Comparison of ENCODE assay signal across 8 cellular contexts in the genomic region with DNA sequence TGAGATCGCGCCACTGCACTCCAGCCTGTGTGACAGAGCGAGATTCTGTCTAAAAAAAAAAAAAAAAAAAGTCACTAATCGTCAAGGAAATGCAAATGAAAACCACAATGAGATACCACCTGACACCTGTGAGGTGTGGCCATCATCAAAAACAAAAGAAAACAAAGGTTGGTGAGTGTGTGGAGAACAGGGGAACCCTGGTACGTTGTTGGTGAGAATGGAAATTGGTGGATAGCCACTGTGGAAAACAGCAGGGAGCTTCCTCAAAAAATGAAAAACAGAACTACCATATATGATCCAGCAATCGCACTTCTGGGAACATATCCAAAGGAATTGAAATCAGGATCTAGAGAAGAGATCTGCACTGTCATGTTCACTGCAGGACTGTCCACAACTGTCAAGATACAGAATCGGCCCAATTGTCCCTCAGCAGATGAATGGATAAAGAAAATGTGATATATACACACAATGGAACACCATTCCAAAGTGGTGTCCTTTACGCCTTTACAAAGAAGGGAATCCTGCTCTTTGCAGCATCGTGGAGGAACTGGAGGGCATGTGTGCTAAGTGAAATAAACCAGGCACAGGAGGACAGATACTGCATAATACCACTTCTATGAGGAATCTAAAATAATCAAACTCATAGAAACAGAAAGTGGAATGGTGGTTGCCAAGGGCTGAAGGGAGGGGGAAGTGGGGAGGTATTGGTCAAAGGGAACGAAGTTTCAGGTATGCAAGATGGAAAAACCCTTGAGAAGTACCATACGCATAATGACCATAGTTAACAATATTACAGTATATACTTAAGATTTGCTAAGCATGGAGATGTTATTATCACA.
DNase-seq lines count a peak whose midpoint lies in the region; ATAC-seq, FAIRE-seq and TF ChIP-seq lines count a peak whose summit lies in the region.

No MANE protein-coding gene starts in this region.

- TF ChIP-seq EP300 in A549 (IDR thresholded peaks at IDR 0.05) (no peak), suprapubic skin (IDR thresholded peaks at IDR 0.05) (no peak)

- no peaks in the 10 kb centered on the region for H3K9me3 Mint-ChIP-seq in activated naive CD4-positive, alpha-beta T cell treated with anti-CD3 and anti-CD28 coated beads, Interleukin-2, amount 10 ng/mL, durations not matched to agents 7 days and 5 days

- peaks cover 48% of the 10 kb centered on the region for H3K4me1 Mint-ChIP-seq in activated naive CD4-positive, alpha-beta T cell treated with anti-CD3 and anti-CD28 coated beads, Interleukin-2, amount 10 ng/mL, durations not matched to agents 7 days and 5 days

- H3K36me3 ChIP-seq in suprapubic skin (no peaks in the 10 kb centered on the region), uterus (no peaks in the 10 kb centered on the region)

- H3K9me3 ChIP-seq in A549 (peaks cover 4% of the 10 kb centered on the region; the same call in 1 of the 3 replicates), suprapubic skin (no peaks in the 10 kb centered on the region), uterus (no peaks in the 10 kb centered on the region)

- H3K27me3 ChIP-seq in suprapubic skin: no peaks in the 10 kb centered on the region
- H3K27me3 ChIP-seq in uterus: no peaks in the 10 kb centered on the region

- no peak overlapping the region for H3K4me3 ChIP-seq in A549
- H3K4me3 ChIP-seq in suprapubic skin: no peak overlapping the region
- H3K4me3 ChIP-seq in uterus: no peak overlapping the region

- POLR2A ChIA-PET in A549 (lab: Yijun Ruan, JAX): no interaction called here

- H3K27me3 Mint-ChIP-seq in activated naive CD4-positive, alpha-beta T cell treated with anti-CD3 and anti-CD28 coated beads, Interleukin-2, amount 10 ng/mL, durations not matched to agents 7 days and 5 days: no peaks in the 10 kb centered on the region

- peak overlapping the region; percentile 77 to 94 for H3K27ac ChIP-seq in A549
- no peak overlapping the region for H3K27ac ChIP-seq in suprapubic skin
- H3K27ac ChIP-seq in uterus: no peak overlapping the region

- intact Hi-C loops in uterus (cut with DNase I; ENCODE audit: low total_unique reads): no loop called here

- ATAC-seq in A549 (no peak), GM19328 (IDR thresholded peaks at IDR 0.05; ENCODE audit: unreplicated experiment) (peak; percentile 63), HG03103 (IDR thresholded peaks at IDR 0.05; ENCODE audit: low read depth, unreplicated experiment) (peak; percentile 43)

- H3K4me3 Mint-ChIP-seq in activated naive CD4-positive, alpha-beta T cell treated with anti-CD3 and anti-CD28 coated beads, Interleukin-2, amount 10 ng/mL, durations not matched to agents 7 days and 5 days: peak overlapping the region; percentile 25

- no peak for TF ChIP-seq CTCF in A549 (IDR thresholded peaks at IDR 0.05)
- TF ChIP-seq CTCF in suprapubic skin (IDR thresholded peaks at IDR 0.05): no peak
- no peak for TF ChIP-seq CTCF in uterus (IDR thresholded peaks at IDR 0.05)

- peak overlapping the region; percentile 13 for H3K27ac Mint-ChIP-seq in activated naive CD4-positive, alpha-beta T cell treated with anti-CD3 and anti-CD28 coated beads, Interleukin-2, amount 10 ng/mL, durations not matched to agents 7 days and 5 days

- no peak for TF ChIP-seq RAD21 in A549 (conservative IDR thresholded peaks at IDR 0.05 in 1 of 2, IDR thresholded peaks at IDR 0.05 in 1 of 2)

- FAIRE-seq in A549 (lab: Jason Lieb, UNC): no peak

- DNase-seq in A549 (ENCODE audit: low read depth in 1 of 2, low spot score in 1 of 2) (no peak), NCI-H69 (lab: John Stamatoyannopoulos, UW) (no peak), suprapubic skin (ENCODE audit: low spot score in 2 of 2) (no peak), uterus (no peak)
- DNase-seq in activated naive CD4-positive, alpha-beta T cell treated with anti-CD3 and anti-CD28 coated beads, Interleukin-2, amount 10 ng/mL, durations not matched to agents 7 days and 5 days: peak; percentile 59
- no peak for DNase-seq in effector CD8-positive, alpha-beta T cell (lab: John Stamatoyannopoulos, UW)

- H3K36me3 Mint-ChIP-seq in activated naive CD4-positive, alpha-beta T cell treated with anti-CD3 and anti-CD28 coated beads, Interleukin-2, amount 10 ng/mL, durations not matched to agents 7 days and 5 days: no peaks in the 10 kb centered on the region

- CTCF ChIA-PET in A549 (lab: Yijun Ruan, JAX): interaction anchor here (0.8 to 5.2 kb wide), 8 partner anchors 8 to 348 kb away, joined by 3 to 42 read pairs (median 6); no protein-coding TSS in a partner anchor
- CTCF ChIA-PET in activated naive CD4-positive, alpha-beta T cell treated with anti-CD3 and anti-CD28 coated beads, Interleukin-2, amount 10 ng/mL, durations not matched to agents 7 days and 5 days (lab: Charles Lee): interaction anchor here (0.6 to 1.9 kb wide), 4 partner anchors 9 to 348 kb away, joined by 3 to 9 read pairs (median 6); no protein-coding TSS in a partner anchor

- H3K4me1 ChIP-seq in A549: peaks cover 60% of the 10 kb centered on the region
- H3K4me1 ChIP-seq in suprapubic skin: peaks cover 27% of the 10 kb centered on the region
- peaks cover 0 to 3% of the 10 kb centered on the region in 2 donors for H3K4me1 ChIP-seq in uterus

- TF ChIP-seq POLR2A in A549 (IDR thresholded peaks at IDR 0.05; ENCODE audit: low read length): no peak
- no peak for TF ChIP-seq POLR2A in suprapubic skin (IDR thresholded peaks at IDR 0.05)
- no peak for TF ChIP-seq POLR2A in uterus (IDR thresholded peaks at IDR 0.05)

- no peak overlapping the region for H3K4me2 ChIP-seq in A549

- WGBS in A549 (ENCODE audit: missing lambda C conversion rate): 86% methylated on average over 11 of the region's 11 CpGs
- 62% methylated on average over 11 of the region's 11 CpGs for WGBS in suprapubic skin

TF ChIP-seq in A549, 52 proteins besides CTCF, POLR2A, EP300 and RAD21:
- TF ChIP-seq CHD4 (IDR thresholded peaks at IDR 0.05; ENCODE audit: borderline replicate concordance) (no peak), EHF (CRISPR knock-in tag; IDR thresholded peaks at IDR 0.05) (no peak), HDAC2 (IDR thresholded peaks at IDR 0.05) (no peak), ZC3H11A (IDR thresholded peaks at IDR 0.05) (no peak), PHF8 (IDR thresholded peaks at IDR 0.05; ENCODE audit: borderline replicate concordance, low read depth) (no peak), POLR2AphosphoS2 (conservative IDR thresholded peaks at IDR 0.05; ENCODE audit: low read length) (no peak), ZNF302 (CRISPR knock-in tag; IDR thresholded peaks at IDR 0.05) (no peak), BCL3 (IDR thresholded peaks at IDR 0.05) (no peak), SMC3 (IDR thresholded peaks at IDR 0.05) (no peak), RNF2 (IDR thresholded peaks at IDR 0.05; ENCODE audit: borderline replicate concordance, low read depth) (no peak), FOSB (CRISPR knock-in tag; IDR thresholded peaks at IDR 0.05) (no peak), MAZ (IDR thresholded peaks at IDR 0.05; ENCODE audit: borderline replicate concordance, low read depth, low read length) (no peak)
TF ChIP-seq in A549: peak in this region for 0.

Comparison
In these comparisons a context has a peak if more than half of its experiments do, and no peak if none do; other contexts are left out.
1. ATAC-seq: peak in GM19328 (single experiment) and HG03103 (single experiment); none in A549 (0 of 2).
2. H3K27ac ChIP-seq: peak in A549 (2 of 2); none in suprapubic skin (single experiment) and uterus (0 of 2).